ENCODE assay signal across 23 cellular contexts in genomic region chr5:33445808-33446207, GRCh38. TPM values are rescaled to one million over a fixed set of nuclear protein-coding genes. Genes with fewer than 3 reads are reported as not detected.
DNase-seq lines count a peak whose midpoint lies in the region; ATAC-seq and TF ChIP-seq lines count a peak whose summit lies in the region.
"Had no signal": no experiment of that assay in that cellular context is flagged by ENCODE, and none has a peak within 500 bp of the region (broad histone marks: within the 10 kb centered on the region; RNA-seq: fewer than 3 reads in every experiment).

No MANE protein-coding gene starts in this region.

- intact Hi-C loops in activated naive CD4-positive, alpha-beta T cell treated with anti-CD3 and anti-CD28 coated beads for 36 hours (cut with micrococcal nuclease) = no loop called here

- peaks cover 96% of the 10 kb centered on the region for H3K79me2 ChIP-seq in DND-41 (ENCODE audit: insufficient read depth, low read length)

- no peak overlapping the region for H3K9ac ChIP-seq in DND-41 (ENCODE audit: low read depth, low read length)
- H3K9ac ChIP-seq: KMS-11 had no signal

- H3K27ac Mint-ChIP-seq in WTC11 = peak overlapping the region; percentile 85
- peak overlapping the region; percentile 64 for H3K27ac Mint-ChIP-seq in memory B cell
- no peak overlapping the region for H3K27ac Mint-ChIP-seq in activated naive CD4-positive, alpha-beta T cell treated with anti-CD3 and anti-CD28 coated beads for 36 hours
- H3K27ac Mint-ChIP-seq: stimulated activated naive CD8-positive, alpha-beta T cell treated with anti-CD3 and anti-CD28 coated beads, Interleukin-15, amount 100 ng/mL, for 72 hours had no signal

- H3K36me3 Mint-ChIP-seq in WTC11 (peaks cover 60% of the 10 kb centered on the region), memory B cell (peaks cover 17% of the 10 kb centered on the region)
- peaks cover 42% of the 10 kb centered on the region for H3K36me3 Mint-ChIP-seq in activated naive CD4-positive, alpha-beta T cell treated with anti-CD3 and anti-CD28 coated beads for 36 hours (ENCODE audit: low read depth)

- peaks cover 74% of the 10 kb centered on the region for H3K36me3 ChIP-seq in DND-41 (ENCODE audit: insufficient read depth, low read length)
- peaks cover 67% of the 10 kb centered on the region for H3K36me3 ChIP-seq in HAP-1 (replicated peaks)

- H3K4me3 Mint-ChIP-seq in WTC11 (0 out of 2 replicates have a peak overlapping the region, but pooled peaks have one; percentile 33), memory B cell (no peak overlapping the region)
- no peak overlapping the region for H3K4me3 Mint-ChIP-seq in activated naive CD4-positive, alpha-beta T cell treated with anti-CD3 and anti-CD28 coated beads for 36 hours
- H3K4me3 Mint-ChIP-seq: nephron, T-cell had no signal

- TF ChIP-seq CTCF in DND-41 (IDR thresholded peaks at IDR 0.05; ENCODE audit: borderline replicate concordance, extremely low read depth, low read length, poor library complexity, severe bottlenecking) (no peak), WTC11 (IDR thresholded peaks at IDR 0.05) (no peak)

- H3K9me3 Mint-ChIP-seq in WTC11 (no peaks in the 10 kb centered on the region; the same call in 1 of the 2 replicates), memory B cell (no peaks in the 10 kb centered on the region)
- H3K9me3 Mint-ChIP-seq in activated naive CD4-positive, alpha-beta T cell treated with anti-CD3 and anti-CD28 coated beads for 36 hours = no peaks in the 10 kb centered on the region
- H3K9me3 Mint-ChIP-seq: nephron; stimulated activated naive CD8-positive, alpha-beta T cell treated with anti-CD3 and anti-CD28 coated beads, Interleukin-15, amount 100 ng/mL, for 72 hours; T-cell had no signal

- no peaks in the 10 kb centered on the region for H3K27me3 ChIP-seq in DND-41 (ENCODE audit: insufficient read depth, low read length, poor library complexity)
- H3K27me3 ChIP-seq in HAP-1 (ENCODE audit: low read depth) = no peaks in the 10 kb centered on the region
- H3K27me3 ChIP-seq: body of pancreas, heart left ventricle, Peyer's patch, right lobe of liver, thyroid gland had no signal

- POLR2A ChIA-PET in WTC11 (lab: Charles Lee) = no interaction called here

- H3K9me3 ChIP-seq in DND-41 (ENCODE audit: insufficient read depth, low read length, severe bottlenecking) (no peaks in the 10 kb centered on the region), HAP-1 (no peaks in the 10 kb centered on the region)
- H3K9me3 ChIP-seq: body of pancreas, heart left ventricle, Peyer's patch, right lobe of liver, thyroid gland had no signal

- CTCF ChIA-PET in WTC11 (lab: Charles Lee) = no interaction called here
- CTCF ChIA-PET in activated naive CD4-positive, alpha-beta T cell treated with anti-CD3 and anti-CD28 coated beads for 36 hours (lab: Charles Lee) = interaction anchor here (0.6 to 1.8 kb wide), 2 partner anchors 10 to 16 kb away, joined by 3 to 6 read pairs; no protein-coding TSS in a partner anchor

- ATAC-seq in DND-41 (ENCODE audit: insufficient read depth, low read depth) = no peak
- no peak for ATAC-seq in WTC11
- no peak for ATAC-seq in memory B cell (ENCODE audit: low read depth)
- ATAC-seq: body of pancreas; left cardiac atrium; right lobe of liver; stimulated activated naive CD8-positive, alpha-beta T cell treated with anti-CD3 and anti-CD28 coated beads, Interleukin-15, amount 100 ng/mL, for 72 hours; T-cell had no signal

- in situ Hi-C loops in HAP-1 (cut with MboI; ENCODE audit: low sequenced_read_pairs) = no loop called here

- H3K27me3 Mint-ChIP-seq in WTC11 (ENCODE audit: low read depth) = no peaks in the 10 kb centered on the region
- H3K27me3 Mint-ChIP-seq in memory B cell = no peaks in the 10 kb centered on the region
- no peaks in the 10 kb centered on the region for H3K27me3 Mint-ChIP-seq in activated naive CD4-positive, alpha-beta T cell treated with anti-CD3 and anti-CD28 coated beads for 36 hours (ENCODE audit: low read depth)
- H3K27me3 Mint-ChIP-seq: stimulated activated naive CD8-positive, alpha-beta T cell treated with anti-CD3 and anti-CD28 coated beads, Interleukin-15, amount 100 ng/mL, for 72 hours; T-cell had no signal

- no peak overlapping the region for H3K27ac ChIP-seq in DND-41 (ENCODE audit: low read length)
- H3K27ac ChIP-seq: body of pancreas, C4-2B, epithelial cell of prostate, KMS-11, Peyer's patch, right lobe of liver, thyroid gland had no signal

- H3K4me3 ChIP-seq in DND-41 (ENCODE audit: low read depth in 1 of 2, low read length in 2 of 2) = peak overlapping the region in 1 of 2 experiments; percentile 2; a peak in 1 of 4 replicates
- H3K4me3 ChIP-seq in HAP-1 = no peak overlapping the region
- H3K4me3 ChIP-seq: body of pancreas, heart left ventricle, Peyer's patch, right lobe of liver, thyroid gland had no signal

- H3K4me1 Mint-ChIP-seq in WTC11 (peaks cover 66% of the 10 kb centered on the region), memory B cell (peaks cover 21% of the 10 kb centered on the region)
- H3K4me1 Mint-ChIP-seq in activated naive CD4-positive, alpha-beta T cell treated with anti-CD3 and anti-CD28 coated beads for 36 hours (ENCODE audit: low read depth) = peaks cover 44% of the 10 kb centered on the region

- H4K20me1 ChIP-seq in DND-41 (ENCODE audit: insufficient read depth, low read length) = peaks cover 68% of the 10 kb centered on the region

- H3K4me1 ChIP-seq in DND-41 (ENCODE audit: insufficient read depth, low read length) = peaks cover 46% of the 10 kb centered on the region
- peaks cover 37% of the 10 kb centered on the region for H3K4me1 ChIP-seq in HAP-1

- DNase-seq in DND-41 (no peak), HAP-1 (ENCODE audit: low spot score in 2 of 2) (peak; percentile 49 to 55), WTC11 (ENCODE audit: low spot score) (no peak), memory B cell (ENCODE audit: low spot score in 2 of 2) (no peak), mucosa of gallbladder (ENCODE audit: low spot score) (no peak), NCI-H526 (lab: John Stamatoyannopoulos, UW) (no peak)
- no peak for DNase-seq in effector CD4-positive, alpha-beta T cell
- no peak for DNase-seq in activated naive CD4-positive, alpha-beta T cell treated with anti-CD3 and anti-CD28 coated beads for 36 hours
- DNase-seq: activated CD4-positive, alpha-beta T cell treated with anti-CD3 and anti-CD28 coated beads for 4 hours; body of pancreas; heart left ventricle; left cardiac atrium; NCI-H524; Peyer's patch; posterior cingulate gyrus; right lobe of liver; stimulated activated naive CD8-positive, alpha-beta T cell treated with anti-CD3 and anti-CD28 coated beads, Interleukin-15, amount 100 ng/mL, for 72 hours; T-cell; thyroid gland had no signal

- no peak overlapping the region for H2AFZ ChIP-seq in DND-41 (ENCODE audit: low read depth, low read length)

- H3K4me2 ChIP-seq in DND-41 (ENCODE audit: insufficient read depth, low read length) = peak overlapping the region; percentile 50; the same call in 1 of the 2 replicates
- H3K4me2 ChIP-seq: KMS-11 had no signal

TF ChIP-seq in WTC11, 78 proteins besides CTCF, POLR2A, EP300 and RAD21 (continues in another document):
- TF ChIP-seq, protein P1, sequence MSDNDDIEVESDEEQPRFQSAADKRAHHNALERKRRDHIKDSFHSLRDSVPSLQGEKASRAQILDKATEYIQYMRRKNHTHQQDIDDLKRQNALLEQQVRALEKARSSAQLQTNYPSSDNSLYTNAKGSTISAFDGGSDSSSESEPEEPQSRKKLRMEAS (CRISPR knock-in tag; IDR thresholded peaks at IDR 0.05) = no peak
- no peak for TF ChIP-seq ZNF425 (CRISPR knock-in tag; conservative IDR thresholded peaks at IDR 0.05)
- no peak for TF ChIP-seq NFYB (CRISPR knock-in tag; conservative IDR thresholded peaks at IDR 0.05; ENCODE audit: low read depth)
- TF ChIP-seq ZNF396 (CRISPR knock-in tag; IDR thresholded peaks at IDR 0.05; ENCODE audit: borderline replicate concordance) = no peak
- TF ChIP-seq ATF6 (CRISPR knock-in tag; IDR thresholded peaks at IDR 0.05) = no peak
- TF ChIP-seq, protein P2, sequence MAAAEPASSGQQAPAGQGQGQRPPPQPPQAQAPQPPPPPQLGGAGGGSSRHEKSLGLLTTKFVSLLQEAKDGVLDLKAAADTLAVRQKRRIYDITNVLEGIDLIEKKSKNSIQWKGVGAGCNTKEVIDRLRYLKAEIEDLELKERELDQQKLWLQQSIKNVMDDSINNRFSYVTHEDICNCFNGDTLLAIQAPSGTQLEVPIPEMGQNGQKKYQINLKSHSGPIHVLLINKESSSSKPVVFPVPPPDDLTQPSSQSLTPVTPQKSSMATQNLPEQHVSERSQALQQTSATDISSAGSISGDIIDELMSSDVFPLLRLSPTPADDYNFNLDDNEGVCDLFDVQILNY (CRISPR knock-in tag; IDR thresholded peaks at IDR 0.05) = no peak

RNA-seq across cellular contexts. Expression of gene TARS1, which starts 5.0 kb away (rescaled TPM):
- total RNA-seq in WTC11 (2021) = 253 to 304 TPM (median 256 TPM) in 3 replicates
- total RNA-seq in mucosa of gallbladder = 62.2 TPM
- total RNA-seq in activated naive CD4-positive, alpha-beta T cell treated with anti-CD3 and anti-CD28 coated beads for 36 hours = 100 to 1,000 TPM; 244 to 260 TPM

Comparison
In these comparisons a context has a peak if more than half of its experiments do, and no peak if none do; other contexts are left out.
1. DNase-seq: peak in HAP-1 (2 of 2); none in DND-41 (single experiment), WTC11 (single experiment), memory B cell (0 of 2), effector CD4-positive, alpha-beta T cell (single experiment), mucosa of gallbladder (single experiment), NCI-H526 (0 of 2) and activated naive CD4-positive, alpha-beta T cell treated with anti-CD3 and anti-CD28 coated beads for 36 hours (single experiment).